Comparison of ENCODE assay signal across 2 cellular contexts in genomic region chr10:86508217-86508616, GRCh38.
TF ChIP-seq lines count a peak whose summit lies in the region.

No MANE protein-coding gene starts in this region.

TF ChIP-seq in HEK293, 187 proteins besides CTCF, POLR2A, EP300 and RAD21:
- TF ChIP-seq PRDM6 (tag by site-specific recombination; IDR thresholded peaks at IDR 0.05) (0 out of 2 replicates have a peak, but pooled peaks have one; percentile 8), GLIS2 (tag by site-specific recombination; IDR thresholded peaks at IDR 0.05) (no peak), SCRT2 (tag by site-specific recombination; IDR thresholded peaks at IDR 0.05) (peak; percentile 81), ZNF366 (tag by site-specific recombination; conservative IDR thresholded peaks at IDR 0.05) (peak; percentile 19; the same call in 1 of the 2 replicates), ZNF600 (tag by site-specific recombination; IDR thresholded peaks at IDR 0.05) (peak; percentile 95), PRDM1 (tag by site-specific recombination; IDR thresholded peaks at IDR 0.05) (peak; percentile 65), SCRT1 (tag by site-specific recombination; IDR thresholded peaks at IDR 0.05; ENCODE audit: borderline replicate concordance) (peak; percentile 73; the same call in 1 of the 2 replicates)
- TF ChIP-seq, protein P1, sequence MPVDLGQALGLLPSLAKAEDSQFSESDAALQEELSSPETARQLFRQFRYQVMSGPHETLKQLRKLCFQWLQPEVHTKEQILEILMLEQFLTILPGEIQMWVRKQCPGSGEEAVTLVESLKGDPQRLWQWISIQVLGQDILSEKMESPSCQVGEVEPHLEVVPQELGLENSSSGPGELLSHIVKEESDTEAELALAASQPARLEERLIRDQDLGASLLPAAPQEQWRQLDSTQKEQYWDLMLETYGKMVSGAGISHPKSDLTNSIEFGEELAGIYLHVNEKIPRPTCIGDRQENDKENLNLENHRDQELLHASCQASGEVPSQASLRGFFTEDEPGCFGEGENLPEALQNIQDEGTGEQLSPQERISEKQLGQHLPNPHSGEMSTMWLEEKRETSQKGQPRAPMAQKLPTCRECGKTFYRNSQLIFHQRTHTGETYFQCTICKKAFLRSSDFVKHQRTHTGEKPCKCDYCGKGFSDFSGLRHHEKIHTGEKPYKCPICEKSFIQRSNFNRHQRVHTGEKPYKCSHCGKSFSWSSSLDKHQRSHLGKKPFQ (tag by site-specific recombination; IDR thresholded peaks at IDR 0.05) = no peak
- TF ChIP-seq, protein P2, sequence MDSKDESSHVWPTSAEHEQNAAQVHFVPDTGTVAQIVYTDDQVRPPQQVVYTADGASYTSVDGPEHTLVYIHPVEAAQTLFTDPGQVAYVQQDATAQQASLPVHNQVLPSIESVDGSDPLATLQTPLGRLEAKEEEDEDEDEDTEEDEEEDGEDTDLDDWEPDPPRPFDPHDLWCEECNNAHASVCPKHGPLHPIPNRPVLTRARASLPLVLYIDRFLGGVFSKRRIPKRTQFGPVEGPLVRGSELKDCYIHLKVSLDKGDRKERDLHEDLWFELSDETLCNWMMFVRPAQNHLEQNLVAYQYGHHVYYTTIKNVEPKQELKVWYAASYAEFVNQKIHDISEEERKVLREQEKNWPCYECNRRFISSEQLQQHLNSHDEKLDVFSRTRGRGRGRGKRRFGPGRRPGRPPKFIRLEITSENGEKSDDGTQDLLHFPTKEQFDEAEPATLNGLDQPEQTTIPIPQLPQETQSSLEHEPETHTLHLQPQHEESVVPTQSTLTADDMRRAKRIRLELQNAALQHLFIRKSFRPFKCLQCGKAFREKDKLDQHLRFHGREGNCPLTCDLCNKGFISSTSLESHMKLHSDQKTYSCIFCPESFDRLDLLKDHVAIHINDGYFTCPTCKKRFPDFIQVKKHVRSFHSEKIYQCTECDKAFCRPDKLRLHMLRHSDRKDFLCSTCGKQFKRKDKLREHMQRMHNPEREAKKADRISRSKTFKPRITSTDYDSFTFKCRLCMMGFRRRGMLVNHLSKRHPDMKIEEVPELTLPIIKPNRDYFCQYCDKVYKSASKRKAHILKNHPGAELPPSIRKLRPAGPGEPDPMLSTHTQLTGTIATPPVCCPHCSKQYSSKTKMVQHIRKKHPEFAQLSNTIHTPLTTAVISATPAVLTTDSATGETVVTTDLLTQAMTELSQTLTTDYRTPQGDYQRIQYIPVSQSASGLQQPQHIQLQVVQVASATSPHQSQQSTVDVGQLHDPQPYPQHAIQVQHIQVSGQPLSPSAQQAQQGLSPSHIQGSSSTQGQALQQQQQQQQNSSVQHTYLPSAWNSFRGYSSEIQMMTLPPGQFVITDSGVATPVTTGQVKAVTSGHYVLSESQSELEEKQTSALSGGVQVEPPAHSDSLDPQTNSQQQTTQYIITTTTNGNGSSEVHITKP (tag by site-specific recombination; IDR thresholded peaks at IDR 0.05) = peak; percentile 94
TF ChIP-seq in HEK293: peak in this region for 7.

TF ChIP-seq in K562, 482 proteins besides CTCF, POLR2A, EP300 and RAD21 (continued from another document):
- TF ChIP-seq, protein P2 (IDR thresholded peaks at IDR 0.05; ENCODE audit: partially characterized antibody) = peak; percentile 42
